In genomic region chr1:200873116-200873670, GRCh38 we compare ENCODE assay signal across 15 cellular contexts. TPM values are rescaled to one million over a fixed set of nuclear protein-coding genes. Genes with fewer than 3 reads are reported as not detected.
DNase-seq lines count a peak whose midpoint lies in the region; ATAC-seq and TF ChIP-seq lines count a peak whose summit lies in the region.
"Had no signal": no experiment of that assay in that cellular context is flagged by ENCODE, and none has a peak within 500 bp of the region (broad histone marks: within the 10 kb centered on the region; RNA-seq: fewer than 3 reads in every experiment).

No MANE protein-coding gene starts in this region.

- intact Hi-C loops in activated CD4-positive, alpha-beta T cell treated with anti-CD3 and anti-CD28 coated beads, Interleukin-2, amount 10 ng/mL, durations not matched to agents 24 days and 14 days (cut with micrococcal nuclease): no loop called here
- intact Hi-C loops in dendritic cell treated with granulocyte-macrophage colony-stimulating factor and Interleukin-4, amounts not matched to agents 40 ng/mL and 50 ng/mL, for 4 days (cut with micrococcal nuclease): no loop called here
- intact Hi-C loops in lower lobe of right lung (cut with DNase I): no loop called here
- intact Hi-C loops in testis (cut with DNase I; ENCODE audit: low total_unique reads): no loop called here

- H3K27ac Mint-ChIP-seq in activated CD4-positive, alpha-beta T cell treated with anti-CD3 and anti-CD28 coated beads, Interleukin-2, amount 10 ng/mL, durations not matched to agents 24 days and 14 days: no peak overlapping the region
- H3K27ac Mint-ChIP-seq in dendritic cell treated with granulocyte-macrophage colony-stimulating factor and Interleukin-4, amounts not matched to agents 40 ng/mL and 50 ng/mL, for 4 days: no peak overlapping the region
- H3K27ac Mint-ChIP-seq: activated naive CD8-positive, alpha-beta T cell; type B pancreatic cell had no signal

- H3K4me3 Mint-ChIP-seq in activated CD4-positive, alpha-beta T cell treated with anti-CD3 and anti-CD28 coated beads, Interleukin-2, amount 10 ng/mL, durations not matched to agents 24 days and 14 days: no peak overlapping the region
- H3K4me3 Mint-ChIP-seq in dendritic cell treated with granulocyte-macrophage colony-stimulating factor and Interleukin-4, amounts not matched to agents 40 ng/mL and 50 ng/mL, for 4 days: peak overlapping the region; percentile 48
- H3K4me3 Mint-ChIP-seq: type B pancreatic cell had no signal

- WGBS in testis, 2 donors: 7% methylated on average over 36 of the region's 61 CpGs; no CpG with 5 or more reads in 1 of the 2 donors

- no peak for TF ChIP-seq POLR2A in testis (IDR thresholded peaks at IDR 0.05)

- no peaks in the 10 kb centered on the region for H3K9me3 ChIP-seq in lower lobe of right lung
- no peaks in the 10 kb centered on the region for H3K9me3 ChIP-seq in testis

- peak; percentile 45 to 50 for ATAC-seq in lower lobe of right lung
- no peak for ATAC-seq in HG03025 (IDR thresholded peaks at IDR 0.05; ENCODE audit: low FRiP score, unreplicated experiment)
- no peak for ATAC-seq in GM19397 (IDR thresholded peaks at IDR 0.05; ENCODE audit: unreplicated experiment)
- ATAC-seq: activated CD4-positive, CD25-positive, alpha-beta regulatory T cell treated with anti-CD3 and anti-CD28 coated beads, Interleukin-2, amount 50 U/mL, for 24 hours had no signal

- H3K27me3 ChIP-seq in lower lobe of right lung (ENCODE audit: low read depth) (peaks cover 55% of the 10 kb centered on the region), testis (no peaks in the 10 kb centered on the region)

- H3K27ac ChIP-seq in lower lobe of right lung (no peak overlapping the region), testis (no peak overlapping the region)
- H3K27ac ChIP-seq: RWPE1 had no signal

- H3K4me1 Mint-ChIP-seq in activated CD4-positive, alpha-beta T cell treated with anti-CD3 and anti-CD28 coated beads, Interleukin-2, amount 10 ng/mL, durations not matched to agents 24 days and 14 days: peaks cover 6% of the 10 kb centered on the region
- peaks cover 10% of the 10 kb centered on the region for H3K4me1 Mint-ChIP-seq in dendritic cell treated with granulocyte-macrophage colony-stimulating factor and Interleukin-4, amounts not matched to agents 40 ng/mL and 50 ng/mL, for 4 days (ENCODE audit: low read depth)

- H3K36me3 ChIP-seq in lower lobe of right lung: no peaks in the 10 kb centered on the region
- no peaks in the 10 kb centered on the region for H3K36me3 ChIP-seq in testis (ENCODE audit: low read depth, missing control alignments)

- H3K27me3 Mint-ChIP-seq in activated CD4-positive, alpha-beta T cell treated with anti-CD3 and anti-CD28 coated beads, Interleukin-2, amount 10 ng/mL, durations not matched to agents 24 days and 14 days: peaks cover 60% of the 10 kb centered on the region
- H3K27me3 Mint-ChIP-seq in dendritic cell treated with granulocyte-macrophage colony-stimulating factor and Interleukin-4, amounts not matched to agents 40 ng/mL and 50 ng/mL, for 4 days: peaks cover 42% of the 10 kb centered on the region

- H3K4me3 ChIP-seq in lower lobe of right lung (peak overlapping the region; percentile 41), testis (peak overlapping the region; percentile 25 to 46)

- no peak for TF ChIP-seq CTCF in lower lobe of right lung (IDR thresholded peaks at IDR 0.05)
- no peak for TF ChIP-seq CTCF in testis (IDR thresholded peaks at IDR 0.05)

- H3K9me3 Mint-ChIP-seq in activated CD4-positive, alpha-beta T cell treated with anti-CD3 and anti-CD28 coated beads, Interleukin-2, amount 10 ng/mL, durations not matched to agents 24 days and 14 days: no peaks in the 10 kb centered on the region
- no peaks in the 10 kb centered on the region for H3K9me3 Mint-ChIP-seq in dendritic cell treated with granulocyte-macrophage colony-stimulating factor and Interleukin-4, amounts not matched to agents 40 ng/mL and 50 ng/mL, for 4 days
- H3K9me3 Mint-ChIP-seq: type B pancreatic cell had no signal

- H3K36me3 Mint-ChIP-seq in activated CD4-positive, alpha-beta T cell treated with anti-CD3 and anti-CD28 coated beads, Interleukin-2, amount 10 ng/mL, durations not matched to agents 24 days and 14 days (ENCODE audit: low read depth): no peaks in the 10 kb centered on the region
- no peaks in the 10 kb centered on the region for H3K36me3 Mint-ChIP-seq in dendritic cell treated with granulocyte-macrophage colony-stimulating factor and Interleukin-4, amounts not matched to agents 40 ng/mL and 50 ng/mL, for 4 days (ENCODE audit: low read depth)
- H3K36me3 Mint-ChIP-seq: activated naive CD8-positive, alpha-beta T cell; type B pancreatic cell had no signal

- DNase-seq in activated CD4-positive, alpha-beta T cell treated with anti-CD3 and anti-CD28 coated beads, Interleukin-2, amount 10 ng/mL, durations not matched to agents 24 days and 14 days: peak; percentile 41
- no peak for DNase-seq in activated CD4-positive, alpha-beta T cell treated with anti-CD3 and anti-CD28 coated beads for 48 hours
- no peak for DNase-seq in lower lobe of right lung
- no peak for DNase-seq in testis
- no peak for DNase-seq in activated CD8-positive, alpha-beta memory T cell treated with anti-CD3 and anti-CD28 coated beads for 24 hours
- DNase-seq: ACHN; stimulated activated CD4-positive, alpha-beta T cell treated with anti-CD3 and anti-CD28 coated beads, Interleukin-4, amount 100 ng/mL, for 1 hour had no signal

- peaks cover 14% of the 10 kb centered on the region for H3K4me1 ChIP-seq in lower lobe of right lung
- no peaks in the 10 kb centered on the region for H3K4me1 ChIP-seq in testis

RNA-seq across cellular contexts. Expression of gene GPR25, which starts 0.4 kb away (rescaled TPM):
- not detected in 2 replicates for total RNA-seq in activated CD4-positive, alpha-beta T cell treated with anti-CD3 and anti-CD28 coated beads, Interleukin-2, amount 10 ng/mL, durations not matched to agents 24 days and 14 days
- total RNA-seq in lower lobe of right lung (0.62 TPM), testis (under 1 TPM in 1 of 2 donors, not detected in 1; 0.87 TPM)
- not detected for polyA plus RNA-seq in testis (ENCODE audit: insufficient read depth, low read depth, low replicate concordance)
- total RNA-seq: HT-29 had no signal

RNA-seq across cellular contexts. Expression of gene INAVA, which starts 21.5 kb away (rescaled TPM):
- not detected in 2 replicates for total RNA-seq in activated CD4-positive, alpha-beta T cell treated with anti-CD3 and anti-CD28 coated beads, Interleukin-2, amount 10 ng/mL, durations not matched to agents 24 days and 14 days
- 7.8 TPM for total RNA-seq in lower lobe of right lung
- total RNA-seq in testis: 1 to 10 TPM; 2.3 to 5.8 TPM
- 1.5 TPM for polyA plus RNA-seq in testis (ENCODE audit: insufficient read depth, low read depth, low replicate concordance)

Comparison
In these comparisons a context has a peak if more than half of its experiments do, and no peak if none do; other contexts are left out.
1. ATAC-seq: peak in lower lobe of right lung (2 of 2); none in HG03025 (single experiment) and GM19397 (single experiment).